8 cellular contexts compared by ENCODE assay signal in genomic region chr15:101167791-101168462, GRCh38.
DNase-seq lines count a peak whose midpoint lies in the region; ATAC-seq, FAIRE-seq and TF ChIP-seq lines count a peak whose summit lies in the region.

No MANE protein-coding gene starts in this region.

- no peak overlapping the region for H3K4me3 ChIP-seq in astrocyte (ENCODE audit: insufficient read depth, low read depth, low read length)

- TF ChIP-seq CTCF in HFFc6 (IDR thresholded peaks at IDR 0.05) (no peak), astrocyte (IDR thresholded peaks at IDR 0.05; ENCODE audit: insufficient read depth, low read depth, low read length) (no peak)

- H3K4me1 Mint-ChIP-seq in HFFc6 (ENCODE audit: low read depth) (peaks cover 60% of the 10 kb centered on the region), astrocyte (ENCODE audit: low read depth, unreplicated experiment) (peaks cover 18% of the 10 kb centered on the region)
- H3K4me1 Mint-ChIP-seq in T-helper 2 cell treated with Interferon-gamma antibody and Interleukin-4, amounts not matched to agents 5 μg/mL and 100 μg/mL, for 36 hours (ENCODE audit: low read depth) = peaks cover 27% of the 10 kb centered on the region

- no peaks in the 10 kb centered on the region for H3K36me3 ChIP-seq in astrocyte (ENCODE audit: insufficient read depth, low read length)

- H3K27ac Mint-ChIP-seq in HFFc6 (peak overlapping the region; percentile 94), astrocyte (ENCODE audit: unreplicated experiment) (no peak overlapping the region)
- H3K27ac Mint-ChIP-seq in T-helper 2 cell treated with Interferon-gamma antibody and Interleukin-4, amounts not matched to agents 5 μg/mL and 100 μg/mL, for 36 hours = peak overlapping the region; percentile 92

- no peak for ATAC-seq in GM19328 (IDR thresholded peaks at IDR 0.05; ENCODE audit: unreplicated experiment)

- peak overlapping the region; percentile 88 for H3K27ac ChIP-seq in astrocyte (ENCODE audit: low read depth, low read length)

- FAIRE-seq in astrocyte (lab: Jason Lieb, UNC) = peak; percentile 52

- H3K36me3 Mint-ChIP-seq in HFFc6 (ENCODE audit: low read depth) = peaks cover 41% of the 10 kb centered on the region
- peaks cover 25% of the 10 kb centered on the region for H3K36me3 Mint-ChIP-seq in T-helper 2 cell treated with Interferon-gamma antibody and Interleukin-4, amounts not matched to agents 5 μg/mL and 100 μg/mL, for 36 hours (ENCODE audit: low read depth)
- H3K36me3 Mint-ChIP-seq in astrocyte (ENCODE audit: low read depth, unreplicated experiment) = peaks cover 8% of the 10 kb centered on the region

- peaks cover 1% of the 10 kb centered on the region for H3K79me2 ChIP-seq in astrocyte (ENCODE audit: insufficient read depth, low read length)

- peak overlapping the region; percentile 61 for H3K4me2 ChIP-seq in astrocyte (ENCODE audit: low read length)

- peaks cover 38% of the 10 kb centered on the region for H3K9me3 Mint-ChIP-seq in HFFc6
- peaks cover 34% of the 10 kb centered on the region for H3K9me3 Mint-ChIP-seq in T-helper 2 cell treated with Interferon-gamma antibody and Interleukin-4, amounts not matched to agents 5 μg/mL and 100 μg/mL, for 36 hours
- peaks cover 25% of the 10 kb centered on the region for H3K9me3 Mint-ChIP-seq in astrocyte (ENCODE audit: unreplicated experiment)

- H3K27me3 Mint-ChIP-seq in HFFc6 (ENCODE audit: insufficient read depth) (peaks cover 2% of the 10 kb centered on the region), astrocyte (ENCODE audit: low read depth, unreplicated experiment) (no peaks in the 10 kb centered on the region)
- H3K27me3 Mint-ChIP-seq in T-helper 2 cell treated with Interferon-gamma antibody and Interleukin-4, amounts not matched to agents 5 μg/mL and 100 μg/mL, for 36 hours (ENCODE audit: low read depth) = no peaks in the 10 kb centered on the region

- DNase-seq in AML-193 (lab: John Stamatoyannopoulos, UW) (peak; percentile 88 to 90), HFFc6 (peak; percentile 52), astrocyte (ENCODE audit: low read depth) (peak; percentile 99), kidney tubule cell (ENCODE audit: low spot score) (peak; percentile 80), DMS153 (lab: John Stamatoyannopoulos, UW) (no peak)
- DNase-seq in T-helper 2 cell treated with Interferon-gamma antibody and Interleukin-4, amounts not matched to agents 5 μg/mL and 100 μg/mL, for 36 hours (ENCODE audit: low spot score) = peak; percentile 87
- peak; percentile 28 to 73 (median 33) for DNase-seq in stimulated activated CD4-positive, alpha-beta T cell treated with anti-CD3 and anti-CD28 coated beads, TNF-alpha, amount 100 ng/mL, for 24 hours (ENCODE audit: low read depth in 3 of 3)

- no peaks in the 10 kb centered on the region for H3K27me3 ChIP-seq in astrocyte (ENCODE audit: insufficient read depth, low read length)

- H3K4me1 ChIP-seq in astrocyte (ENCODE audit: insufficient read depth, low read length) = peaks cover 61% of the 10 kb centered on the region

- H3K9ac ChIP-seq in astrocyte (ENCODE audit: low read length) = peak overlapping the region; percentile 70

- no peak overlapping the region for H2AFZ ChIP-seq in astrocyte (ENCODE audit: low read depth, low read length)

- H4K20me1 ChIP-seq in astrocyte (ENCODE audit: insufficient read depth, low read length) = no peaks in the 10 kb centered on the region

- peaks cover 8% of the 10 kb centered on the region for H3K9me3 ChIP-seq in astrocyte (ENCODE audit: insufficient read depth, low read depth, low read length)

- H3K4me3 Mint-ChIP-seq in HFFc6 (peak overlapping the region; percentile 41), astrocyte (ENCODE audit: unreplicated experiment) (no peak overlapping the region)
- H3K4me3 Mint-ChIP-seq in T-helper 2 cell treated with Interferon-gamma antibody and Interleukin-4, amounts not matched to agents 5 μg/mL and 100 μg/mL, for 36 hours = peak overlapping the region; percentile 69
